9 cellular contexts compared by ENCODE assay signal in genomic region chr19:3357731-3358391, GRCh38. TPM values are rescaled to one million over a fixed set of nuclear protein-coding genes. Genes with fewer than 3 reads are reported as not detected.
DNase-seq lines count a peak whose midpoint lies in the region; ATAC-seq and TF ChIP-seq lines count a peak whose summit lies in the region.
"Had no signal": no experiment of that assay in that cellular context is flagged by ENCODE, and none has a peak within 500 bp of the region (broad histone marks: within the 10 kb centered on the region; RNA-seq: fewer than 3 reads in every experiment).

No MANE protein-coding gene starts in this region.

- H3K4me3 ChIP-seq in BE2C (ENCODE audit: low read depth, low read length) = peak overlapping the region; percentile 23; the same call in 1 of the 2 replicates
- no peak overlapping the region for H3K4me3 ChIP-seq in osteoblast (ENCODE audit: insufficient read depth, low read length)
- H3K4me3 ChIP-seq: lung had no signal

- no peaks in the 10 kb centered on the region for H3K27me3 Mint-ChIP-seq in central memory CD8-positive, alpha-beta T cell

- peak overlapping the region; percentile 91 for H3K4me3 Mint-ChIP-seq in central memory CD8-positive, alpha-beta T cell

- no peak overlapping the region for H3K27ac ChIP-seq in osteoblast (ENCODE audit: low read depth, low read length)

- H3K36me3 Mint-ChIP-seq in central memory CD8-positive, alpha-beta T cell (ENCODE audit: insufficient read depth) = peaks cover 24% of the 10 kb centered on the region

- H3K27ac Mint-ChIP-seq in central memory CD8-positive, alpha-beta T cell (ENCODE audit: low read depth) = peak overlapping the region; percentile 89

- H3K36me3 ChIP-seq in BE2C (no peaks in the 10 kb centered on the region), osteoblast (ENCODE audit: insufficient read depth, low read length) (no peaks in the 10 kb centered on the region)

- no peaks in the 10 kb centered on the region for H3K27me3 ChIP-seq in BE2C
- H3K27me3 ChIP-seq in osteoblast (ENCODE audit: insufficient read depth, low read length) = no peaks in the 10 kb centered on the region

- H3K9me3 Mint-ChIP-seq in central memory CD8-positive, alpha-beta T cell = no peaks in the 10 kb centered on the region

- peak; percentile 59 for ATAC-seq in central memory CD8-positive, alpha-beta T cell (replicated peaks; ENCODE audit: extremely low read depth, poor library complexity, severe bottlenecking)
- no peak for ATAC-seq in GM19467 (IDR thresholded peaks at IDR 0.05; ENCODE audit: unreplicated experiment)

- H3K4me2 ChIP-seq in osteoblast (ENCODE audit: insufficient read depth, low read length) = peak overlapping the region; percentile 83

- no peak overlapping the region for H2AFZ ChIP-seq in osteoblast (ENCODE audit: low read length)

- H3K79me2 ChIP-seq in osteoblast (ENCODE audit: insufficient read depth, low read length) = peaks cover 25% of the 10 kb centered on the region

- H3K4me1 ChIP-seq in BE2C = peaks cover 5% of the 10 kb centered on the region
- peaks cover 3% of the 10 kb centered on the region for H3K4me1 ChIP-seq in osteoblast (ENCODE audit: insufficient read depth, low read length)

- H4K20me1 ChIP-seq in osteoblast (ENCODE audit: insufficient read depth, low read length) = peaks cover 16% of the 10 kb centered on the region

- peaks cover 35% of the 10 kb centered on the region for H3K4me1 Mint-ChIP-seq in central memory CD8-positive, alpha-beta T cell

- no peak for TF ChIP-seq CTCF in BE2C (IDR thresholded peaks at IDR 0.05; ENCODE audit: low read depth, low read length)
- TF ChIP-seq CTCF in osteoblast (IDR thresholded peaks at IDR 0.05; ENCODE audit: extremely low read depth, low read depth, low read length) = no peak

- no peak for DNase-seq in BE2C
- peak; percentile 72 for DNase-seq in M059J (ENCODE audit: low read depth)
- peak; percentile 25 to 45 for DNase-seq in central memory CD8-positive, alpha-beta T cell (ENCODE audit: low spot score in 2 of 2)
- peak; percentile 79 for DNase-seq in osteoblast (ENCODE audit: insufficient read length, low spot score, missing footprints)
- no peak for DNase-seq in cerebellum (ENCODE audit: low spot score)
- DNase-seq in HuH-7.5 (ENCODE audit: low spot score) = no peak
- DNase-seq in hippocampal formation (lab: John Stamatoyannopoulos, UW) = no peak

- H3K9me3 ChIP-seq in BE2C = no peaks in the 10 kb centered on the region
- no peaks in the 10 kb centered on the region for H3K9me3 ChIP-seq in osteoblast (ENCODE audit: low read depth, low read length)

RNA-seq across cellular contexts. Expression of gene NFIC, which starts 8.5 kb away (rescaled TPM):
- 20.6 TPM for polyA plus RNA-seq in BE2C (2012; ENCODE audit: insufficient read depth, insufficient read length, low read depth)
- 26.5 and 56.9 TPM in 2 replicates for total RNA-seq in M059J (2014; rRNA removed; shearing (Covaris generic))
- total RNA-seq in osteoblast = 57.2 and 61.2 TPM in 2 replicates
- 7.3 TPM for total RNA-seq in cerebellum

Comparison
In these comparisons a context has a peak if more than half of its experiments do, and no peak if none do; other contexts are left out.
1. DNase-seq: peak in M059J (single experiment), central memory CD8-positive, alpha-beta T cell (2 of 2) and osteoblast (single experiment); none in BE2C (single experiment), cerebellum (single experiment), HuH-7.5 (single experiment) and hippocampal formation (0 of 2).